Comparison of ENCODE assay signal across 8 cellular contexts in genomic region chrX:47619486-47620302, GRCh38. TPM values are rescaled to one million over a fixed set of nuclear protein-coding genes. Genes with fewer than 3 reads are reported as not detected.
DNase-seq lines count a peak whose midpoint lies in the region; ATAC-seq and TF ChIP-seq lines count a peak whose summit lies in the region.

TSS of gene SYN1 (minus strand) at chrX:47619857. CDS start at chrX:47619728, 129 bp downstream.

- peak; percentile 10; the same call in 1 of the 2 replicates for TF ChIP-seq CTCF in BE2C (IDR thresholded peaks at IDR 0.05; ENCODE audit: low read depth, low read length)
- peak; percentile 41 for TF ChIP-seq CTCF in foreskin keratinocyte (conservative IDR thresholded peaks at IDR 0.05)
- TF ChIP-seq CTCF in neutrophil (IDR thresholded peaks at IDR 0.05) = peak; percentile 66
- TF ChIP-seq CTCF in stomach (IDR thresholded peaks at IDR 0.05) = peak in 3 of 7 experiments; percentile 18 to 26 (median 22)

- H3K36me3 ChIP-seq in BE2C (no peaks in the 10 kb centered on the region), neutrophil (peaks cover 20% of the 10 kb centered on the region), stomach (no peaks in the 10 kb centered on the region)

- H3K4me3 ChIP-seq in BE2C (ENCODE audit: low read depth, low read length) (peak within 1 kb of the TSS; percentile 55), neutrophil (ENCODE audit: low read depth in 1 of 2, low read length in 1 of 2) (peak within 1 kb of the TSS; percentile 42 to 54), stomach (peak within 1 kb of the TSS; percentile 28 to 43 (median 34))

- 3 to 60% (median 6%) methylated on average over 26 to 76 of the region's 88 CpGs for WGBS in stomach, 5 donors

- DNase-seq in BE2C (peak; percentile 86), Kasumi-1 (lab: John Stamatoyannopoulos, UW) (peak; percentile 42 to 54), SHP77 treated with DMSO at 0.1 percent for 48 hours (lab: John Stamatoyannopoulos, UW) (peak; percentile 54), activated gamma-delta T cell treated with Interleukin-2 at 50 U/mL for 16 hours (peak; percentile 75), foreskin keratinocyte (no peak), stomach (peak; percentile 76)

- H3K9me3 ChIP-seq in BE2C (no peaks in the 10 kb centered on the region), neutrophil (no peaks in the 10 kb centered on the region), stomach (no peaks in the 10 kb centered on the region)

- TF ChIP-seq EP300 in stomach (IDR thresholded peaks at IDR 0.05) = no peak

- H3K4me1 ChIP-seq in BE2C (no peaks in the 10 kb centered on the region), foreskin keratinocyte (no peaks in the 10 kb centered on the region), neutrophil (ENCODE audit: control insufficient read depth in 1 of 2, insufficient read depth in 1 of 2, low read depth in 1 of 2, low read length in 1 of 2) (peaks cover 21 to 22% of the 10 kb centered on the region in 2 experiments), stomach (peaks cover 0 to 14% (median 12%) of the 10 kb centered on the region in 4 donors)

- peak; percentile 64 for ATAC-seq in GM19455 (IDR thresholded peaks at IDR 0.05; ENCODE audit: unreplicated experiment)
- peak; percentile 78 for ATAC-seq in foreskin keratinocyte

- intact Hi-C loops in stomach (cut with DNase I; ENCODE audit: low total_unique reads) = no loop called here

- H3K27me3 ChIP-seq in BE2C (no peaks in the 10 kb centered on the region), foreskin keratinocyte (peaks cover 5% of the 10 kb centered on the region), neutrophil (peaks cover 24% of the 10 kb centered on the region), stomach (peaks cover 0 to 22% (median 12%) of the 10 kb centered on the region in 3 donors)

- H3K27ac ChIP-seq in foreskin keratinocyte = no peak within 1 kb of the TSS
- no peak within 1 kb of the TSS for H3K27ac ChIP-seq in neutrophil
- peak within 1 kb of the TSS in 1 of 5 donors; percentile 1 for H3K27ac ChIP-seq in stomach

- TF ChIP-seq POLR2A in stomach (IDR thresholded peaks at IDR 0.05) = no peak

RNA-seq across cellular contexts. Expression of gene SYN1, which starts in this region (rescaled TPM):
- 10.8 TPM for polyA plus RNA-seq in BE2C (2012; ENCODE audit: insufficient read depth, insufficient read length, low read depth)
- total RNA-seq in foreskin keratinocyte (0.71 TPM in 2 replicates), stomach (1 to 10 TPM in 1 of 5 donors, not detected in 4; 1.5 TPM)
- polyA plus RNA-seq in foreskin keratinocyte (1.9 and 2.9 TPM in 2 replicates), stomach (1 to 10 TPM in 1 of 3 donors, under 1 TPM in 1, not detected in 1; 0.45 to 1.7 TPM)

Comparison
In these comparisons a context has a peak if more than half of its experiments do, and no peak if none do; other contexts are left out.
1. DNase-seq: peak in BE2C (single experiment), Kasumi-1 (2 of 2), SHP77 treated with DMSO at 0.1 percent for 48 hours (single experiment), activated gamma-delta T cell treated with Interleukin-2 at 50 U/mL for 16 hours (single experiment) and stomach (single experiment); none in foreskin keratinocyte (0 of 2).
2. Peak in every context shown above with its lines, with median percentiles within 50 percentile points of each other: H3K4me3 ChIP-seq.